ENCODE assay signal across 1 cellular context in the genomic region with DNA sequence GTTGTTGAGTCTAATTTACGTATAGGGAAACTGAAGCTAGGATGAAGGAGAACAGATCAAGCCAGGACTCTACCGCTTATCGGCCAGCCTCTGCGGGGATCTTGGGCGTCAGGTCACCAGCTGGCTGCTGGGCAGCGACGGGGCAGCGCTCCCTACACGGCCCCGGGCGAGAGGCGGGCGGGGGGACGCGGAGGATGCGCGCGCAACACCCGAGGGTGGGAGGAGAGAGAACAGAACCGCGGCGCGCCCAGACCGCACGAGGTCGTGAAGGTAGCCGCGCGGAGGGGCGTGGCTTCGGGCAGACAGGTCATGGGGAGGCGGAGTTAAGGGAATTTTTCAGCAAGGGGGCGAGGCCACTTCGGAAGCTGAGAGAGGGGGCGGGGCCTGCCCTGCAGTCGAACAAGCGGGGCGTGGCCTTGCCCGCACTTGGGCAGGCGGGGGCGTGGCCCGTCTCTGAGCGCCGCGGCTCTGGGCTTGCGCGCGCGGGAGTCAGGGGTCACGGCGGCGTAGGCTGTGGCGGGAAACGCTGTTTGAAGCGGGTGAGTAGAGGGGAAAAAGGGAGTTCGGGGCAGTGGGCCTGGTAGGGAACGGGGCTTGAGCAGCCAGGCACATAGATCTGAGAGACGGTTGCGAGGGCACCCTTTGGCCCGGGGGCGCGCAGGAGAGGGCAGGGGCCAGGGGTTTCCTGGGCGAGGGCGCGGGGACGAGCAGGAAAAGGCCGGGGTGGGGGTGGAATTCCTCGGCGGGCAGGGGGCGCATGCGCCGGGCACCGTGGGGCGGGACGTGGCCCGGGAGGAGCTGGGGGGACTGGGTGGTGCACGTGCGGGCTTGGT.
TF ChIP-seq lines count a peak whose summit lies in the region.

A gene (plus strand): TSS at position 496 of the 833 bp plus-strand sequence. CDS start 14,505 bp downstream, outside the sequence.

TF ChIP-seq in K562, 482 proteins besides CTCF, POLR2A, EP300 and RAD21 (continued from another document and continues in another):
- TF ChIP-seq, protein P1, sequence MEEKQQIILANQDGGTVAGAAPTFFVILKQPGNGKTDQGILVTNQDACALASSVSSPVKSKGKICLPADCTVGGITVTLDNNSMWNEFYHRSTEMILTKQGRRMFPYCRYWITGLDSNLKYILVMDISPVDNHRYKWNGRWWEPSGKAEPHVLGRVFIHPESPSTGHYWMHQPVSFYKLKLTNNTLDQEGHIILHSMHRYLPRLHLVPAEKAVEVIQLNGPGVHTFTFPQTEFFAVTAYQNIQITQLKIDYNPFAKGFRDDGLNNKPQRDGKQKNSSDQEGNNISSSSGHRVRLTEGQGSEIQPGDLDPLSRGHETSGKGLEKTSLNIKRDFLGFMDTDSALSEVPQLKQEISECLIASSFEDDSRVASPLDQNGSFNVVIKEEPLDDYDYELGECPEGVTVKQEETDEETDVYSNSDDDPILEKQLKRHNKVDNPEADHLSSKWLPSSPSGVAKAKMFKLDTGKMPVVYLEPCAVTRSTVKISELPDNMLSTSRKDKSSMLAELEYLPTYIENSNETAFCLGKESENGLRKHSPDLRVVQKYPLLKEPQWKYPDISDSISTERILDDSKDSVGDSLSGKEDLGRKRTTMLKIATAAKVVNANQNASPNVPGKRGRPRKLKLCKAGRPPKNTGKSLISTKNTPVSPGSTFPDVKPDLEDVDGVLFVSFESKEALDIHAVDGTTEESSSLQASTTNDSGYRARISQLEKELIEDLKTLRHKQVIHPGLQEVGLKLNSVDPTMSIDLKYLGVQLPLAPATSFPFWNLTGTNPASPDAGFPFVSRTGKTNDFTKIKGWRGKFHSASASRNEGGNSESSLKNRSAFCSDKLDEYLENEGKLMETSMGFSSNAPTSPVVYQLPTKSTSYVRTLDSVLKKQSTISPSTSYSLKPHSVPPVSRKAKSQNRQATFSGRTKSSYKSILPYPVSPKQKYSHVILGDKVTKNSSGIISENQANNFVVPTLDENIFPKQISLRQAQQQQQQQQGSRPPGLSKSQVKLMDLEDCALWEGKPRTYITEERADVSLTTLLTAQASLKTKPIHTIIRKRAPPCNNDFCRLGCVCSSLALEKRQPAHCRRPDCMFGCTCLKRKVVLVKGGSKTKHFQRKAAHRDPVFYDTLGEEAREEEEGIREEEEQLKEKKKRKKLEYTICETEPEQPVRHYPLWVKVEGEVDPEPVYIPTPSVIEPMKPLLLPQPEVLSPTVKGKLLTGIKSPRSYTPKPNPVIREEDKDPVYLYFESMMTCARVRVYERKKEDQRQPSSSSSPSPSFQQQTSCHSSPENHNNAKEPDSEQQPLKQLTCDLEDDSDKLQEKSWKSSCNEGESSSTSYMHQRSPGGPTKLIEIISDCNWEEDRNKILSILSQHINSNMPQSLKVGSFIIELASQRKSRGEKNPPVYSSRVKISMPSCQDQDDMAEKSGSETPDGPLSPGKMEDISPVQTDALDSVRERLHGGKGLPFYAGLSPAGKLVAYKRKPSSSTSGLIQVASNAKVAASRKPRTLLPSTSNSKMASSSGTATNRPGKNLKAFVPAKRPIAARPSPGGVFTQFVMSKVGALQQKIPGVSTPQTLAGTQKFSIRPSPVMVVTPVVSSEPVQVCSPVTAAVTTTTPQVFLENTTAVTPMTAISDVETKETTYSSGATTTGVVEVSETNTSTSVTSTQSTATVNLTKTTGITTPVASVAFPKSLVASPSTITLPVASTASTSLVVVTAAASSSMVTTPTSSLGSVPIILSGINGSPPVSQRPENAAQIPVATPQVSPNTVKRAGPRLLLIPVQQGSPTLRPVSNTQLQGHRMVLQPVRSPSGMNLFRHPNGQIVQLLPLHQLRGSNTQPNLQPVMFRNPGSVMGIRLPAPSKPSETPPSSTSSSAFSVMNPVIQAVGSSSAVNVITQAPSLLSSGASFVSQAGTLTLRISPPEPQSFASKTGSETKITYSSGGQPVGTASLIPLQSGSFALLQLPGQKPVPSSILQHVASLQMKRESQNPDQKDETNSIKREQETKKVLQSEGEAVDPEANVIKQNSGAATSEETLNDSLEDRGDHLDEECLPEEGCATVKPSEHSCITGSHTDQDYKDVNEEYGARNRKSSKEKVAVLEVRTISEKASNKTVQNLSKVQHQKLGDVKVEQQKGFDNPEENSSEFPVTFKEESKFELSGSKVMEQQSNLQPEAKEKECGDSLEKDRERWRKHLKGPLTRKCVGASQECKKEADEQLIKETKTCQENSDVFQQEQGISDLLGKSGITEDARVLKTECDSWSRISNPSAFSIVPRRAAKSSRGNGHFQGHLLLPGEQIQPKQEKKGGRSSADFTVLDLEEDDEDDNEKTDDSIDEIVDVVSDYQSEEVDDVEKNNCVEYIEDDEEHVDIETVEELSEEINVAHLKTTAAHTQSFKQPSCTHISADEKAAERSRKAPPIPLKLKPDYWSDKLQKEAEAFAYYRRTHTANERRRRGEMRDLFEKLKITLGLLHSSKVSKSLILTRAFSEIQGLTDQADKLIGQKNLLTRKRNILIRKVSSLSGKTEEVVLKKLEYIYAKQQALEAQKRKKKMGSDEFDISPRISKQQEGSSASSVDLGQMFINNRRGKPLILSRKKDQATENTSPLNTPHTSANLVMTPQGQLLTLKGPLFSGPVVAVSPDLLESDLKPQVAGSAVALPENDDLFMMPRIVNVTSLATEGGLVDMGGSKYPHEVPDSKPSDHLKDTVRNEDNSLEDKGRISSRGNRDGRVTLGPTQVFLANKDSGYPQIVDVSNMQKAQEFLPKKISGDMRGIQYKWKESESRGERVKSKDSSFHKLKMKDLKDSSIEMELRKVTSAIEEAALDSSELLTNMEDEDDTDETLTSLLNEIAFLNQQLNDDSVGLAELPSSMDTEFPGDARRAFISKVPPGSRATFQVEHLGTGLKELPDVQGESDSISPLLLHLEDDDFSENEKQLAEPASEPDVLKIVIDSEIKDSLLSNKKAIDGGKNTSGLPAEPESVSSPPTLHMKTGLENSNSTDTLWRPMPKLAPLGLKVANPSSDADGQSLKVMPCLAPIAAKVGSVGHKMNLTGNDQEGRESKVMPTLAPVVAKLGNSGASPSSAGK (IDR thresholded peaks at IDR 0.05): no peak; the same call in 1 of the 2 replicates
- TF ChIP-seq NR1H2 (CRISPR knock-in tag; IDR thresholded peaks at IDR 0.05): no peak
- TF ChIP-seq CC2D1A (IDR thresholded peaks at IDR 0.05): no peak
- TF ChIP-seq CBX5 (IDR thresholded peaks at IDR 0.05; ENCODE audit: borderline replicate concordance, low read depth): 0 out of 2 replicates have a peak, but pooled peaks have one; percentile 8
- TF ChIP-seq, protein P2, sequence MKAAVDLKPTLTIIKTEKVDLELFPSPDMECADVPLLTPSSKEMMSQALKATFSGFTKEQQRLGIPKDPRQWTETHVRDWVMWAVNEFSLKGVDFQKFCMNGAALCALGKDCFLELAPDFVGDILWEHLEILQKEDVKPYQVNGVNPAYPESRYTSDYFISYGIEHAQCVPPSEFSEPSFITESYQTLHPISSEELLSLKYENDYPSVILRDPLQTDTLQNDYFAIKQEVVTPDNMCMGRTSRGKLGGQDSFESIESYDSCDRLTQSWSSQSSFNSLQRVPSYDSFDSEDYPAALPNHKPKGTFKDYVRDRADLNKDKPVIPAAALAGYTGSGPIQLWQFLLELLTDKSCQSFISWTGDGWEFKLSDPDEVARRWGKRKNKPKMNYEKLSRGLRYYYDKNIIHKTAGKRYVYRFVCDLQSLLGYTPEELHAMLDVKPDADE (conservative IDR thresholded peaks at IDR 0.05; ENCODE audit: control insufficient read depth, low read depth, low read length): no peak
- no peak for TF ChIP-seq U2AF2 (optimal IDR thresholded peaks at IDR 0.05; ENCODE audit: low read depth, low read length)
- TF ChIP-seq ZKSCAN1 (IDR thresholded peaks at IDR 0.05; ENCODE audit: low read depth, low read length): peak; percentile 34; the same call in 1 of the 2 replicates
- peak; percentile 76; the same call in 1 of the 2 replicates for TF ChIP-seq ZC3H4 (CRISPR knock-in tag; IDR thresholded peaks at IDR 0.05; ENCODE audit: borderline replicate concordance)
- TF ChIP-seq PHTF2 (CRISPR knock-in tag; IDR thresholded peaks at IDR 0.05): no peak
- TF ChIP-seq HDAC3 (IDR thresholded peaks at IDR 0.05; ENCODE audit: borderline replicate concordance, partially characterized antibody): no peak
- TF ChIP-seq, protein P3, sequence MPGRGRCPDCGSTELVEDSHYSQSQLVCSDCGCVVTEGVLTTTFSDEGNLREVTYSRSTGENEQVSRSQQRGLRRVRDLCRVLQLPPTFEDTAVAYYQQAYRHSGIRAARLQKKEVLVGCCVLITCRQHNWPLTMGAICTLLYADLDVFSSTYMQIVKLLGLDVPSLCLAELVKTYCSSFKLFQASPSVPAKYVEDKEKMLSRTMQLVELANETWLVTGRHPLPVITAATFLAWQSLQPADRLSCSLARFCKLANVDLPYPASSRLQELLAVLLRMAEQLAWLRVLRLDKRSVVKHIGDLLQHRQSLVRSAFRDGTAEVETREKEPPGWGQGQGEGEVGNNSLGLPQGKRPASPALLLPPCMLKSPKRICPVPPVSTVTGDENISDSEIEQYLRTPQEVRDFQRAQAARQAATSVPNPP (IDR thresholded peaks at IDR 0.05; ENCODE audit: borderline replicate concordance, insufficient read depth, insufficient read length): no peak
- TF ChIP-seq, protein P4, sequence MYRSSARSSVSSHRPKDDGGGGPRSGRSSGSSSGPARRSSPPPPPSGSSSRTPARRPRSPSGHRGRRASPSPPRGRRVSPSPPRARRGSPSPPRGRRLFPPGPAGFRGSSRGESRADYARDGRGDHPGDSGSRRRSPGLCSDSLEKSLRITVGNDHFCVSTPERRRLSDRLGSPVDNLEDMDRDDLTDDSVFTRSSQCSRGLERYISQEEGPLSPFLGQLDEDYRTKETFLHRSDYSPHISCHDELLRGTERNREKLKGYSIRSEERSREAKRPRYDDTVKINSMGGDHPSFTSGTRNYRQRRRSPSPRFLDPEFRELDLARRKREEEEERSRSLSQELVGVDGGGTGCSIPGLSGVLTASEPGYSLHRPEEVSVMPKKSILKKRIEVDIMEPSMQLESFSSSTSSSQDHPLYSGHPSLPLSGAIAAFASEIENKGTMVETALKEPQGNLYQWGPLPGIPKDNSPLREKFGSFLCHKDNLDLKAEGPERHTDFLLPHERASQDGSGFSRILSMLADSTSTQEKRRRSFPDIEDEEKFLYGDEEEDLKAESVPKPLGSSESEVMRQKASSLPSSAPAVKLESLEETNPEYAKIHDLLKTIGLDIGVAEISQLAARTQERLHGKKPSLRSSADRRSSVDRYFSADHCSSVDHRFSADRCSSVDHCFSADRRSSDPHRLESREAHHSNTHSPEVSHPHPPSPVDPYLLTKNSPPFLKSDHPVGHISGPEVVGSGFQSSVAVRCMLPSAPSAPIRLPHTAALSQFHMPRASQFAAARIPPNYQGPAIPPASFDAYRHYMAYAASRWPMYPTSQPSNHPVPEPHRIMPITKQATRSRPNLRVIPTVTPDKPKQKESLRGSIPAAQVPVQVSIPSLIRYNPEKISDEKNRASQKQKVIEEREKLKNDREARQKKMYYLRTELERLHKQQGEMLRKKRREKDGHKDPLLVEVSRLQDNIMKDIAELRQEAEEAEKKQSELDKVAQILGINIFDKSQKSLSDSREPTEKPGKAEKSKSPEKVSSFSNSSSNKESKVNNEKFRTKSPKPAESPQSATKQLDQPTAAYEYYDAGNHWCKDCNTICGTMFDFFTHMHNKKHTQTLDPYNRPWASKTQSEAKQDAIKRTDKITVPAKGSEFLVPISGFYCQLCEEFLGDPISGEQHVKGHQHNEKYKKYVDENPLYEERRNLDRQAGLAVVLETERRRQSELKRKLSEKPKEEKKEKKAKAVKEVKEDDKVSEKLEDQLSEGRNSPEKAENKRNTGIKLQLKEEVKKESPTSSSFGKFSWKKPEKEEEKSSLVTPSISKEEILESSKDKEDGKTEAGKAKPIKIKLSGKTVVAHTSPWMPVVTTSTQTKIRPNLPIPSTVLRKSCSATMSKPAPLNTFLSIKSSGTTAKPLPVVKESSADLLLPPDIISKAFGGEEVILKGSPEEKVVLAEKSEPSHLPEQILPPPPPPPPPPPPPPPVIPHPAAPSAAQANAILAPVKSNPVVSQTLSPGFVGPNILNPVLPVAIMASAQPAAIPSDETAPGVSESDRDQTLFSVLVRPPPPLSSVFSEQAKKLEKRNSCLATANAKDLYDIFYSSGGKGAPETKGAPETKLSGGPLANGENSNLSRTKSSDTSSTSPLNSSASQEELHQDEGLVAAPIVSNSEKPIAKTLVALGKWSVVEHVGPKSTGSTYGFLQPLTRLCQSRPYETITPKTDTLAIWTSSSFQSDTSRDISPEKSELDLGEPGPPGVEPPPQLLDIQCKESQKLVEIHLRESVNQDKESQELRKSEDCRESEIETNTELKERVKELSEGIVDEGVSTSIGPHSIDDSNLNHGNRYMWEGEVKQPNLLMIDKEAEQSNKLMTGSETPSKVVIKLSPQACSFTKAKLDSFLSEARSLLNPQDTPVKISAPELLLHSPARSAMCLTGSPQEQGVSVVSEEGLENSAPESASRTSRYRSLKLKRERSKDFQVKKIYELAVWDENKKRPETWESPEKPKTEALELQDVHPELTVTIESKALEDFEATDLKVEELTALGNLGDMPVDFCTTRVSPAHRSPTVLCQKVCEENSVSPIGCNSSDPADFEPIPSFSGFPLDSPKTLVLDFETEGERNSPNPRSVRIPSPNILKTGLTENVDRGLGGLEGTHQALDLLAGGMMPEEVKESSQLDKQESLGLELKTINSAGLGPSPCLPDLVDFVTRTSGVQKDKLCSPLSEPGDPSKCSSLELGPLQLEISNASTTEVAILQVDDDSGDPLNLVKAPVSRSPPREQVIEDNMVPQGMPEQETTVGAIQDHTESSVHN (IDR thresholded peaks at IDR 0.05; ENCODE audit: borderline replicate concordance in 1 of 2, low read depth in 1 of 2): no peak
- no peak for TF ChIP-seq LEF1 (IDR thresholded peaks at IDR 0.05)
- TF ChIP-seq TEAD1 (CRISPR knock-in tag; IDR thresholded peaks at IDR 0.05): peak; percentile 4 to 81; a peak in 2 of 4 replicates
- TF ChIP-seq ZNF780A (CRISPR knock-in tag; IDR thresholded peaks at IDR 0.05): peak; percentile 74
- TF ChIP-seq, protein P5, sequence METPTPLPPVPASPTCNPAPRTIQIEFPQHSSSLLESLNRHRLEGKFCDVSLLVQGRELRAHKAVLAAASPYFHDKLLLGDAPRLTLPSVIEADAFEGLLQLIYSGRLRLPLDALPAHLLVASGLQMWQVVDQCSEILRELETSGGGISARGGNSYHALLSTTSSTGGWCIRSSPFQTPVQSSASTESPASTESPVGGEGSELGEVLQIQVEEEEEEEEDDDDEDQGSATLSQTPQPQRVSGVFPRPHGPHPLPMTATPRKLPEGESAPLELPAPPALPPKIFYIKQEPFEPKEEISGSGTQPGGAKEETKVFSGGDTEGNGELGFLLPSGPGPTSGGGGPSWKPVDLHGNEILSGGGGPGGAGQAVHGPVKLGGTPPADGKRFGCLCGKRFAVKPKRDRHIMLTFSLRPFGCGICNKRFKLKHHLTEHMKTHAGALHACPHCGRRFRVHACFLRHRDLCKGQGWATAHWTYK (CRISPR knock-in tag; IDR thresholded peaks at IDR 0.05): peak; percentile 90
- TF ChIP-seq ZFP36 (IDR thresholded peaks at IDR 0.05; ENCODE audit: low read depth, low read length, partially characterized antibody): no peak
- TF ChIP-seq ZNF354B (CRISPR knock-in tag; IDR thresholded peaks at IDR 0.05): no peak
- no peak for TF ChIP-seq FOSL1 (tag; conservative IDR thresholded peaks at IDR 0.05)
- TF ChIP-seq ZNF384 (IDR thresholded peaks at IDR 0.05; ENCODE audit: low read depth, low read length): no peak
- TF ChIP-seq, protein P6, sequence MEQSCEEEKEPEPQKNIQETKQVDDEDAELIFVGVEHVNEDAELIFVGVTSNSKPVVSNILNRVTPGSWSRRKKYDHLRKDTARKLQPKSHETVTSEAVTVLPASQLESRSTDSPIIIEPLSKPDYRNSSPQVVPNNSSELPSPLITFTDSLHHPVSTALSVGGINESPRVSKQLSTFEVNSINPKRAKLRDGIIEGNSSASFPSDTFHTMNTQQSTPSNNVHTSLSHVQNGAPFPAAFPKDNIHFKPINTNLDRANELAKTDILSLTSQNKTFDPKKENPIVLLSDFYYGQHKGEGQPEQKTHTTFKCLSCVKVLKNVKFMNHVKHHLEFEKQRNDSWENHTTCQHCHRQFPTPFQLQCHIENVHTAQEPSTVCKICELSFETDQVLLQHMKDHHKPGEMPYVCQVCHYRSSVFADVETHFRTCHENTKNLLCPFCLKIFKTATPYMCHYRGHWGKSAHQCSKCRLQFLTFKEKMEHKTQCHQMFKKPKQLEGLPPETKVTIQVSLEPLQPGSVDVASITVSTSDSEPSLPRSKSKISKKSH (CRISPR knock-in tag; IDR thresholded peaks at IDR 0.05): 0 out of 2 replicates have a peak, but pooled peaks have one; percentile 63
- no peak for TF ChIP-seq MCM5 (IDR thresholded peaks at IDR 0.05; ENCODE audit: low read depth)
- TF ChIP-seq TBP (optimal IDR thresholded peaks at IDR 0.05; ENCODE audit: low read depth, low read length): peak; percentile 79
